Comparison of ENCODE assay signal across 2 cellular contexts in the genomic region with DNA sequence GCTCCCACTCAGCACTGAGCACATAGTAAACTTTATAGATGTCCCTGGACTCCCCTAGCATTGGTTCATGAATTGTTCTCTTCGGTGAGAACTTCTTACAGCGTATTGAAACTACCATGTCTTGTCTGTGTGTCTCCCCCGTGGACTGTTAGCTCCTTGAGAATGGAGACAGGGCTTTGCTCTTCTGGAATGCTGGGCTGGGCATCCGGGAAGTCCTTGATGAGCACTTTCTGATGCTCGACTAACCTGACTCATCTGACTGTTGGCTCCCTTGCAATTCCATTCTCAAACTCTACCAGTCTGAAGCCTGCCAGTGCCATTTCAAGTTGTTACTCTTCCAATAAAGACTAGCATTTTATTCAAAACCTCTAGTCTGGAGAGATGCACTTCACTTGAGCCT.
TF ChIP-seq lines count a peak whose summit lies in the region.

No MANE protein-coding gene starts in this region.

TF ChIP-seq in endothelial cell of umbilical vein, 7 proteins besides CTCF, POLR2A, EP300 and RAD21:
- TF ChIP-seq EZH2 (IDR thresholded peaks at IDR 0.05; ENCODE audit: borderline replicate concordance, low read depth, low read length, severe bottlenecking) (no peak), MAX (IDR thresholded peaks at IDR 0.05; ENCODE audit: insufficient read depth, insufficient read length) (no peak), POLR2AphosphoS5 (IDR thresholded peaks at IDR 0.05; ENCODE audit: insufficient read depth, low read depth, low read length) (no peak), JUN (IDR thresholded peaks at IDR 0.05; ENCODE audit: borderline replicate concordance, insufficient read depth, insufficient read length, low read depth) (no peak), FOS (IDR thresholded peaks at IDR 0.05; ENCODE audit: borderline replicate concordance, insufficient read depth, low read length) (no peak), MYC (IDR thresholded peaks at IDR 0.05; ENCODE audit: low read depth, low read length) (no peak), GATA2 (IDR thresholded peaks at IDR 0.05; ENCODE audit: insufficient read depth, insufficient read length, low read depth, low read length) (no peak)

TF ChIP-seq in HepG2, 621 proteins besides CTCF, POLR2A, EP300 and RAD21:
- TF ChIP-seq XBP1 (CRISPR knock-in tag; IDR thresholded peaks at IDR 0.05) (no peak), HOXD1 (CRISPR knock-in tag; IDR thresholded peaks at IDR 0.05) (no peak), ZNF253 (CRISPR knock-in tag; IDR thresholded peaks at IDR 0.05; ENCODE audit: borderline replicate concordance) (no peak), ZNF235 (CRISPR knock-in tag; IDR thresholded peaks at IDR 0.05; ENCODE audit: borderline replicate concordance) (no peak), SKI (IDR thresholded peaks at IDR 0.05; ENCODE audit: partially characterized antibody) (no peak), DMAP1 (CRISPR knock-in tag; IDR thresholded peaks at IDR 0.05) (no peak), JARID2 (CRISPR knock-in tag; IDR thresholded peaks at IDR 0.05; ENCODE audit: insufficient replicate concordance) (no peak), ZNF33A (CRISPR knock-in tag; IDR thresholded peaks at IDR 0.05; ENCODE audit: borderline replicate concordance) (no peak), ZBTB42 (CRISPR knock-in tag; IDR thresholded peaks at IDR 0.05) (no peak), SAFB2 (CRISPR knock-in tag; IDR thresholded peaks at IDR 0.05; ENCODE audit: borderline replicate concordance, low read depth) (no peak), ZFP37 (CRISPR knock-in tag; IDR thresholded peaks at IDR 0.05; ENCODE audit: borderline replicate concordance) (no peak), ZNF10 (CRISPR knock-in tag; IDR thresholded peaks at IDR 0.05; ENCODE audit: borderline replicate concordance, low read depth) (no peak), ARID2 (CRISPR knock-in tag; IDR thresholded peaks at IDR 0.05; ENCODE audit: borderline replicate concordance) (no peak), ZNF724P (CRISPR knock-in tag; IDR thresholded peaks at IDR 0.05; ENCODE audit: borderline replicate concordance) (no peak), ATF1 (CRISPR knock-in tag; IDR thresholded peaks at IDR 0.05) (no peak), ISL2 (CRISPR knock-in tag; IDR thresholded peaks at IDR 0.05) (no peak), ZNF746 (CRISPR knock-in tag; IDR thresholded peaks at IDR 0.05) (no peak)
- TF ChIP-seq, protein P1, sequence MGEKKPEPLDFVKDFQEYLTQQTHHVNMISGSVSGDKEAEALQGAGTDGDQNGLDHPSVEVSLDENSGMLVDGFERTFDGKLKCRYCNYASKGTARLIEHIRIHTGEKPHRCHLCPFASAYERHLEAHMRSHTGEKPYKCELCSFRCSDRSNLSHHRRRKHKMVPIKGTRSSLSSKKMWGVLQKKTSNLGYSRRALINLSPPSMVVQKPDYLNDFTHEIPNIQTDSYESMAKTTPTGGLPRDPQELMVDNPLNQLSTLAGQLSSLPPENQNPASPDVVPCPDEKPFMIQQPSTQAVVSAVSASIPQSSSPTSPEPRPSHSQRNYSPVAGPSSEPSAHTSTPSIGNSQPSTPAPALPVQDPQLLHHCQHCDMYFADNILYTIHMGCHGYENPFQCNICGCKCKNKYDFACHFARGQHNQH (CRISPR knock-in tag; IDR thresholded peaks at IDR 0.05), result no peak
- TF ChIP-seq, protein P2, sequence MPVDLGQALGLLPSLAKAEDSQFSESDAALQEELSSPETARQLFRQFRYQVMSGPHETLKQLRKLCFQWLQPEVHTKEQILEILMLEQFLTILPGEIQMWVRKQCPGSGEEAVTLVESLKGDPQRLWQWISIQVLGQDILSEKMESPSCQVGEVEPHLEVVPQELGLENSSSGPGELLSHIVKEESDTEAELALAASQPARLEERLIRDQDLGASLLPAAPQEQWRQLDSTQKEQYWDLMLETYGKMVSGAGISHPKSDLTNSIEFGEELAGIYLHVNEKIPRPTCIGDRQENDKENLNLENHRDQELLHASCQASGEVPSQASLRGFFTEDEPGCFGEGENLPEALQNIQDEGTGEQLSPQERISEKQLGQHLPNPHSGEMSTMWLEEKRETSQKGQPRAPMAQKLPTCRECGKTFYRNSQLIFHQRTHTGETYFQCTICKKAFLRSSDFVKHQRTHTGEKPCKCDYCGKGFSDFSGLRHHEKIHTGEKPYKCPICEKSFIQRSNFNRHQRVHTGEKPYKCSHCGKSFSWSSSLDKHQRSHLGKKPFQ (CRISPR knock-in tag; IDR thresholded peaks at IDR 0.05; ENCODE audit: insufficient replicate concordance), result no peak
